In the genomic region with DNA sequence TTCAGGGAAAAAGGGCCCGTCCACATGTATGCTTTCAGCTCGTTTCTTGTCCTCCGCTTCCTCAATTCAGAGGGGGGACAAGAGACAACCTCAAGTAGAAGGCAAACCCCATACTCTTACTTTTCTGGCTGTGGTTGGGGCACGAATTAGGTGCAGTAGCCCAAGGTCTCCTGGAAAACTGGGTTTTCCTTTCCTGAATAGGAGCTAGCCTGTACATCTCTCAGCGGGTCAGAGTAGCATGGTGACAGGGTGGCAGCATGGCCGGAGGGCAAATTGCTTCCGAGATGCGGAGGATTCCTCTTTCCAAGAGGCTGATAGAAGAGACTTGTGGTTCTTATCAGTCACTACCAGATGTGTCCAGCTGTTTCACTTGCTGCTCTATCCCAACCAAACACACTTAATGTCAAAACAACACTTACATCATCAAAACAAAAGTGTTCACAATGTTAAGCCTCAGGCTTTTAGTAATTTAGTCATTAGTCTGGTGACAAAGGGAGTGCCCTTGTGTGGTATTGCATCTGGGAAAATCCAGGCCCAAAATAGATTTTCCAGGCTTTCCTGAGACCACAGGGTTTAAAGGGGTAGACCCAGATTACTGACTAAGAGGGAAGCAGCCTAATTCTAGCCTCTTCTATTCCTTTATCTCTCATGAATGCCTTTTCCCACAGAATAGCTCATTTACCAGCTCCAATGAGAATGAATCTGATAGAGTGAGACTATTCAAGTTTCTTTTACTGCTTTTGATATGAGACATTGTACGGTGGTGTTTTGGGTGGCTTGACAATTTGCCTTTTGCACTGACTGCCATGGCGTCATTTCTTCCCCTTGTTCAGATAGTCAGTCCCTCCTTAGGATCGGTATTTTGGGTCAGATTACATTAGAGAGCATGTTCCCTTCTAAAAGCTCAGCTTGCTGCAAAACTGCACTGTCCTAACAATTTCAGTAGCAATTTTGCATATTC, we compare ENCODE assay signal across 1 cellular context.
TF ChIP-seq lines count a peak whose summit lies in the region.

No MANE protein-coding gene starts in this region.

TF ChIP-seq in K562, 482 proteins besides CTCF, POLR2A, EP300 and RAD21 (continued from another document and continues in another):
- no peak for TF ChIP-seq ETV6 (IDR thresholded peaks at IDR 0.05; ENCODE audit: borderline replicate concordance in 1 of 2, low read depth in 2 of 2, low read length in 1 of 2)
- no peak for TF ChIP-seq ETV6 (CRISPR knock-in tag; IDR thresholded peaks at IDR 0.05; ENCODE audit: borderline replicate concordance)
- TF ChIP-seq ZNF583 (CRISPR knock-in tag; IDR thresholded peaks at IDR 0.05): no peak; the same call in 1 of the 2 replicates
- TF ChIP-seq SREBF1 (IDR thresholded peaks at IDR 0.05; ENCODE audit: borderline replicate concordance, low read depth, low read length): no peak
- no peak for TF ChIP-seq SNRNP70 (optimal IDR thresholded peaks at IDR 0.05; ENCODE audit: low read depth, low read length)
- TF ChIP-seq CBFB (CRISPR knock-in tag; IDR thresholded peaks at IDR 0.05): peak; percentile 73; the same call in 1 of the 2 replicates
- TF ChIP-seq NCOA2 (IDR thresholded peaks at IDR 0.05; ENCODE audit: partially characterized antibody in 2 of 2): peak; percentile 67 to 74
- TF ChIP-seq ZBTB7A (IDR thresholded peaks at IDR 0.05; ENCODE audit: borderline replicate concordance, control insufficient read depth, low read depth, low read length): no peak
- no peak for TF ChIP-seq SIN3A (IDR thresholded peaks at IDR 0.05; ENCODE audit: borderline replicate concordance in 2 of 2, control insufficient read depth in 1 of 2, low read depth in 2 of 2, low read length in 2 of 2)
- TF ChIP-seq, protein P1, sequence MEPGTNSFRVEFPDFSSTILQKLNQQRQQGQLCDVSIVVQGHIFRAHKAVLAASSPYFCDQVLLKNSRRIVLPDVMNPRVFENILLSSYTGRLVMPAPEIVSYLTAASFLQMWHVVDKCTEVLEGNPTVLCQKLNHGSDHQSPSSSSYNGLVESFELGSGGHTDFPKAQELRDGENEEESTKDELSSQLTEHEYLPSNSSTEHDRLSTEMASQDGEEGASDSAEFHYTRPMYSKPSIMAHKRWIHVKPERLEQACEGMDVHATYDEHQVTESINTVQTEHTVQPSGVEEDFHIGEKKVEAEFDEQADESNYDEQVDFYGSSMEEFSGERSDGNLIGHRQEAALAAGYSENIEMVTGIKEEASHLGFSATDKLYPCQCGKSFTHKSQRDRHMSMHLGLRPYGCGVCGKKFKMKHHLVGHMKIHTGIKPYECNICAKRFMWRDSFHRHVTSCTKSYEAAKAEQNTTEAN (CRISPR knock-in tag; IDR thresholded peaks at IDR 0.05): no peak
- TF ChIP-seq CBFA2T2 (conservative IDR thresholded peaks at IDR 0.05): peak; percentile 97
- TF ChIP-seq ARHGAP35 (IDR thresholded peaks at IDR 0.05; ENCODE audit: partially characterized antibody): no peak
- no peak for TF ChIP-seq SUPT5H (IDR thresholded peaks at IDR 0.05)
- TF ChIP-seq, protein P2, sequence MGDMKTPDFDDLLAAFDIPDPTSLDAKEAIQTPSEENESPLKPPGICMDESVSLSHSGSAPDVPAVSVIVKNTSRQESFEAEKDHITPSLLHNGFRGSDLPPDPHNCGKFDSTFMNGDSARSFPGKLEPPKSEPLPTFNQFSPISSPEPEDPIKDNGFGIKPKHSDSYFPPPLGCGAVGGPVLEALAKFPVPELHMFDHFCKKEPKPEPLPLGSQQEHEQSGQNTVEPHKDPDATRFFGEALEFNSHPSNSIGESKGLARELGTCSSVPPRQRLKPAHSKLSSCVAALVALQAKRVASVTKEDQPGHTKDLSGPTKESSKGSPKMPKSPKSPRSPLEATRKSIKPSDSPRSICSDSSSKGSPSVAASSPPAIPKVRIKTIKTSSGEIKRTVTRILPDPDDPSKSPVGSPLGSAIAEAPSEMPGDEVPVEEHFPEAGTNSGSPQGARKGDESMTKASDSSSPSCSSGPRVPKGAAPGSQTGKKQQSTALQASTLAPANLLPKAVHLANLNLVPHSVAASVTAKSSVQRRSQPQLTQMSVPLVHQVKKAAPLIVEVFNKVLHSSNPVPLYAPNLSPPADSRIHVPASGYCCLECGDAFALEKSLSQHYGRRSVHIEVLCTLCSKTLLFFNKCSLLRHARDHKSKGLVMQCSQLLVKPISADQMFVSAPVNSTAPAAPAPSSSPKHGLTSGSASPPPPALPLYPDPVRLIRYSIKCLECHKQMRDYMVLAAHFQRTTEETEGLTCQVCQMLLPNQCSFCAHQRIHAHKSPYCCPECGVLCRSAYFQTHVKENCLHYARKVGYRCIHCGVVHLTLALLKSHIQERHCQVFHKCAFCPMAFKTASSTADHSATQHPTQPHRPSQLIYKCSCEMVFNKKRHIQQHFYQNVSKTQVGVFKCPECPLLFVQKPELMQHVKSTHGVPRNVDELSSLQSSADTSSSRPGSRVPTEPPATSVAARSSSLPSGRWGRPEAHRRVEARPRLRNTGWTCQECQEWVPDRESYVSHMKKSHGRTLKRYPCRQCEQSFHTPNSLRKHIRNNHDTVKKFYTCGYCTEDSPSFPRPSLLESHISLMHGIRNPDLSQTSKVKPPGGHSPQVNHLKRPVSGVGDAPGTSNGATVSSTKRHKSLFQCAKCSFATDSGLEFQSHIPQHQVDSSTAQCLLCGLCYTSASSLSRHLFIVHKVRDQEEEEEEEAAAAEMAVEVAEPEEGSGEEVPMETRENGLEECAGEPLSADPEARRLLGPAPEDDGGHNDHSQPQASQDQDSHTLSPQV (IDR thresholded peaks at IDR 0.05): no peak
- TF ChIP-seq MBD2 (IDR thresholded peaks at IDR 0.05; ENCODE audit: borderline replicate concordance, low read depth): peak; percentile 79
- TF ChIP-seq TEAD4 (IDR thresholded peaks at IDR 0.05; ENCODE audit: low read length): peak; percentile 99
- no peak for TF ChIP-seq TEAD4 (CRISPR knock-in tag; IDR thresholded peaks at IDR 0.05; ENCODE audit: borderline replicate concordance)
- TF ChIP-seq EGR1 (conservative IDR thresholded peaks at IDR 0.05): no peak
- TF ChIP-seq, protein P3, sequence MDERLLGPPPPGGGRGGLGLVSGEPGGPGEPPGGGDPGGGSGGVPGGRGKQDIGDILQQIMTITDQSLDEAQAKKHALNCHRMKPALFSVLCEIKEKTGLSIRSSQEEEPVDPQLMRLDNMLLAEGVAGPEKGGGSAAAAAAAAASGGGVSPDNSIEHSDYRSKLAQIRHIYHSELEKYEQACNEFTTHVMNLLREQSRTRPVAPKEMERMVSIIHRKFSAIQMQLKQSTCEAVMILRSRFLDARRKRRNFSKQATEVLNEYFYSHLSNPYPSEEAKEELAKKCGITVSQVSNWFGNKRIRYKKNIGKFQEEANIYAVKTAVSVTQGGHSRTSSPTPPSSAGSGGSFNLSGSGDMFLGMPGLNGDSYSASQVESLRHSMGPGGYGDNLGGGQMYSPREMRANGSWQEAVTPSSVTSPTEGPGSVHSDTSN (CRISPR knock-in tag; IDR thresholded peaks at IDR 0.05; ENCODE audit: low read depth): no peak
- TF ChIP-seq, protein P3 (tag; conservative IDR thresholded peaks at IDR 0.05; ENCODE audit: low read depth): peak; percentile 69
- no peak for TF ChIP-seq KDM4B (IDR thresholded peaks at IDR 0.05; ENCODE audit: borderline replicate concordance in 2 of 2, low read depth in 1 of 2)
- TF ChIP-seq, protein P4, sequence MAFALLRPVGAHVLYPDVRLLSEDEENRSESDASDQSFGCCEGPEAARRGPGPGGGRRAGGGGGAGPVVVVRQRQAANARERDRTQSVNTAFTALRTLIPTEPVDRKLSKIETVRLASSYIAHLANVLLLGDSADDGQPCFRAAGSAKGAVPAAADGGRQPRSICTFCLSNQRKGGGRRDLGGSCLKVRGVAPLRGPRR (CRISPR knock-in tag; IDR thresholded peaks at IDR 0.05): no peak
- TF ChIP-seq, protein P5, sequence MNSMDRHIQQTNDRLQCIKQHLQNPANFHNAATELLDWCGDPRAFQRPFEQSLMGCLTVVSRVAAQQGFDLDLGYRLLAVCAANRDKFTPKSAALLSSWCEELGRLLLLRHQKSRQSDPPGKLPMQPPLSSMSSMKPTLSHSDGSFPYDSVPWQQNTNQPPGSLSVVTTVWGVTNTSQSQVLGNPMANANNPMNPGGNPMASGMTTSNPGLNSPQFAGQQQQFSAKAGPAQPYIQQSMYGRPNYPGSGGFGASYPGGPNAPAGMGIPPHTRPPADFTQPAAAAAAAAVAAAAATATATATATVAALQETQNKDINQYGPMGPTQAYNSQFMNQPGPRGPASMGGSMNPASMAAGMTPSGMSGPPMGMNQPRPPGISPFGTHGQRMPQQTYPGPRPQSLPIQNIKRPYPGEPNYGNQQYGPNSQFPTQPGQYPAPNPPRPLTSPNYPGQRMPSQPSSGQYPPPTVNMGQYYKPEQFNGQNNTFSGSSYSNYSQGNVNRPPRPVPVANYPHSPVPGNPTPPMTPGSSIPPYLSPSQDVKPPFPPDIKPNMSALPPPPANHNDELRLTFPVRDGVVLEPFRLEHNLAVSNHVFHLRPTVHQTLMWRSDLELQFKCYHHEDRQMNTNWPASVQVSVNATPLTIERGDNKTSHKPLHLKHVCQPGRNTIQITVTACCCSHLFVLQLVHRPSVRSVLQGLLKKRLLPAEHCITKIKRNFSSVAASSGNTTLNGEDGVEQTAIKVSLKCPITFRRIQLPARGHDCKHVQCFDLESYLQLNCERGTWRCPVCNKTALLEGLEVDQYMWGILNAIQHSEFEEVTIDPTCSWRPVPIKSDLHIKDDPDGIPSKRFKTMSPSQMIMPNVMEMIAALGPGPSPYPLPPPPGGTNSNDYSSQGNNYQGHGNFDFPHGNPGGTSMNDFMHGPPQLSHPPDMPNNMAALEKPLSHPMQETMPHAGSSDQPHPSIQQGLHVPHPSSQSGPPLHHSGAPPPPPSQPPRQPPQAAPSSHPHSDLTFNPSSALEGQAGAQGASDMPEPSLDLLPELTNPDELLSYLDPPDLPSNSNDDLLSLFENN (IDR thresholded peaks at IDR 0.05; ENCODE audit: low read depth in 2 of 2, low read length in 2 of 2): peak in 1 of 2 experiments; percentile 95; a peak in 2 of 4 replicates
- no peak for TF ChIP-seq FOS (IDR thresholded peaks at IDR 0.05; ENCODE audit: extremely low read depth, insufficient read length)
- TF ChIP-seq ASH1L (IDR thresholded peaks at IDR 0.05; ENCODE audit: borderline replicate concordance, low read depth, partially characterized antibody): no peak
- TF ChIP-seq, protein P6, sequence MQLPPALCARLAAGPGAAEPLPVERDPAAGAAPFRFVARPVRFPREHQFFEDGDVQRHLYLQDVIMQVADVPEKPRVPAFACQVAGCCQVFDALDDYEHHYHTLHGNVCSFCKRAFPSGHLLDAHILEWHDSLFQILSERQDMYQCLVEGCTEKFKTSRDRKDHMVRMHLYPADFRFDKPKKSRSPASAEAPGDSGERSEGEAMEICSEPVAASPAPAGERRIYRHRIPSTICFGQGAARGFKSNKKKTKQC (CRISPR knock-in tag; IDR thresholded peaks at IDR 0.05): no peak
- TF ChIP-seq ARNT (IDR thresholded peaks at IDR 0.05): peak in 1 of 2 experiments; percentile 90; a peak in 2 of 4 replicates
- no peak for TF ChIP-seq MCM2 (IDR thresholded peaks at IDR 0.05; ENCODE audit: low read depth)
- TF ChIP-seq, protein P7, sequence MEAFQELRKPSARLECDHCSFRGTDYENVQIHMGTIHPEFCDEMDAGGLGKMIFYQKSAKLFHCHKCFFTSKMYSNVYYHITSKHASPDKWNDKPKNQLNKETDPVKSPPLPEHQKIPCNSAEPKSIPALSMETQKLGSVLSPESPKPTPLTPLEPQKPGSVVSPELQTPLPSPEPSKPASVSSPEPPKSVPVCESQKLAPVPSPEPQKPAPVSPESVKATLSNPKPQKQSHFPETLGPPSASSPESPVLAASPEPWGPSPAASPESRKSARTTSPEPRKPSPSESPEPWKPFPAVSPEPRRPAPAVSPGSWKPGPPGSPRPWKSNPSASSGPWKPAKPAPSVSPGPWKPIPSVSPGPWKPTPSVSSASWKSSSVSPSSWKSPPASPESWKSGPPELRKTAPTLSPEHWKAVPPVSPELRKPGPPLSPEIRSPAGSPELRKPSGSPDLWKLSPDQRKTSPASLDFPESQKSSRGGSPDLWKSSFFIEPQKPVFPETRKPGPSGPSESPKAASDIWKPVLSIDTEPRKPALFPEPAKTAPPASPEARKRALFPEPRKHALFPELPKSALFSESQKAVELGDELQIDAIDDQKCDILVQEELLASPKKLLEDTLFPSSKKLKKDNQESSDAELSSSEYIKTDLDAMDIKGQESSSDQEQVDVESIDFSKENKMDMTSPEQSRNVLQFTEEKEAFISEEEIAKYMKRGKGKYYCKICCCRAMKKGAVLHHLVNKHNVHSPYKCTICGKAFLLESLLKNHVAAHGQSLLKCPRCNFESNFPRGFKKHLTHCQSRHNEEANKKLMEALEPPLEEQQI (IDR thresholded peaks at IDR 0.05): peak; percentile 85; the same call in 1 of the 2 replicates
- TF ChIP-seq CHD2 (IDR thresholded peaks at IDR 0.05; ENCODE audit: low read depth, low read length): no peak
- TF ChIP-seq MTF1 (CRISPR knock-in tag; IDR thresholded peaks at IDR 0.05; ENCODE audit: borderline replicate concordance): no peak
- no peak for TF ChIP-seq WHSC1 (IDR thresholded peaks at IDR 0.05; ENCODE audit: low read length)
- TF ChIP-seq PHB (CRISPR knock-in tag; IDR thresholded peaks at IDR 0.05): no peak
- peak; percentile 74 for TF ChIP-seq CREM (IDR thresholded peaks at IDR 0.05; ENCODE audit: low read depth)
- TF ChIP-seq TAF1 (IDR thresholded peaks at IDR 0.05; ENCODE audit: control insufficient read depth, extremely low read depth, insufficient read depth, low read length, severe bottlenecking): no peak
- no peak for TF ChIP-seq HNRNPUL1 (IDR thresholded peaks at IDR 0.05; ENCODE audit: low read length)
- TF ChIP-seq PURB (CRISPR knock-in tag; IDR thresholded peaks at IDR 0.05; ENCODE audit: low read depth): no peak
- TF ChIP-seq MIER1 (IDR thresholded peaks at IDR 0.05; ENCODE audit: low read depth): no peak
- TF ChIP-seq, protein P8, sequence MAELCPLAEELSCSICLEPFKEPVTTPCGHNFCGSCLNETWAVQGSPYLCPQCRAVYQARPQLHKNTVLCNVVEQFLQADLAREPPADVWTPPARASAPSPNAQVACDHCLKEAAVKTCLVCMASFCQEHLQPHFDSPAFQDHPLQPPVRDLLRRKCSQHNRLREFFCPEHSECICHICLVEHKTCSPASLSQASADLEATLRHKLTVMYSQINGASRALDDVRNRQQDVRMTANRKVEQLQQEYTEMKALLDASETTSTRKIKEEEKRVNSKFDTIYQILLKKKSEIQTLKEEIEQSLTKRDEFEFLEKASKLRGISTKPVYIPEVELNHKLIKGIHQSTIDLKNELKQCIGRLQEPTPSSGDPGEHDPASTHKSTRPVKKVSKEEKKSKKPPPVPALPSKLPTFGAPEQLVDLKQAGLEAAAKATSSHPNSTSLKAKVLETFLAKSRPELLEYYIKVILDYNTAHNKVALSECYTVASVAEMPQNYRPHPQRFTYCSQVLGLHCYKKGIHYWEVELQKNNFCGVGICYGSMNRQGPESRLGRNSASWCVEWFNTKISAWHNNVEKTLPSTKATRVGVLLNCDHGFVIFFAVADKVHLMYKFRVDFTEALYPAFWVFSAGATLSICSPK (IDR thresholded peaks at IDR 0.05; ENCODE audit: borderline replicate concordance): no peak
- no peak for TF ChIP-seq ZNF79 (CRISPR knock-in tag; IDR thresholded peaks at IDR 0.05; ENCODE audit: low read depth)
